In the genomic region with DNA sequence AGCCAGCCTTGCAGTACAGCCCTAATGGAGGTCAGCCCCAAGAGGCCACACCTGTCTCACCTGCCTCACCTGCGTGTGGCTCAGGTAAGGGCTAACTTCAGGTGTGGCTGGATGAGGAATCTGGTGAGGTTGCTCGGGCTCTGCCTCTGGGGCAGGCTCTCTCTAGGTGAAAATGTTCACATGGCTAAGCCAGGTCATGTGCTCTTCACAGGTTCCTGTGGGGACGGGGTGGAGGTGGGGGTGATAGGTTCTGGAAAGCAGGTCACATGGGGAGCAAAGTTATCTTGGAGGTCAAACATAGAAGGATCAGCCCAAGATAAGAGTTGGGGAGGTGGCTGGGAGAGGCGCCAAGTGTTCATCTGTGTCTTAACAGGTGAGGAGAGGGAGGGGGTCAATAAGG, we compare ENCODE assay signal across 19 cellular contexts.
DNase-seq lines count a peak whose midpoint lies in the region; ATAC-seq, FAIRE-seq and TF ChIP-seq lines count a peak whose summit lies in the region.
"Had no signal": no experiment of that assay in that cellular context is flagged by ENCODE, and none has a peak within 500 bp of the region (broad histone marks: within the 10 kb centered on the region; RNA-seq: fewer than 3 reads in every experiment).

No MANE protein-coding gene starts in this region.

- H3K4me1 ChIP-seq in HEK293 (ENCODE audit: control insufficient read depth, insufficient read depth, low read length) = no peaks in the 10 kb centered on the region
- no peaks in the 10 kb centered on the region for H3K4me1 ChIP-seq in small intestine (ENCODE audit: control insufficient read depth in 2 of 2, insufficient read depth in 1 of 2, low read depth in 1 of 2, low read length in 1 of 2)

- no peak overlapping the region for H3K4me3 ChIP-seq in HEK293 (ENCODE audit: low read depth, low read length)
- H3K4me3 ChIP-seq in coronary artery = no peak overlapping the region
- H3K4me3 ChIP-seq in small intestine (ENCODE audit: low read depth in 1 of 2, low read length in 2 of 2) = no peak overlapping the region

- FAIRE-seq in small intestine (lab: Jason Lieb, UNC) = no peak
- FAIRE-seq: HTR-8/SVneo had no signal

- TF ChIP-seq CTCF in HEK293 (tag by site-specific recombination; IDR thresholded peaks at IDR 0.05) = no peak
- TF ChIP-seq CTCF in coronary artery (IDR thresholded peaks at IDR 0.05) = no peak

- H3K27me3 ChIP-seq in small intestine (ENCODE audit: control insufficient read depth in 2 of 2, insufficient read depth in 2 of 2, low read length in 2 of 2) = no peaks in the 10 kb centered on the region

- WGBS in small intestine, 3 donors = 38 to 74% (median 42%) methylated on average over 4 of the region's 4 CpGs

- POLR2A ChIA-PET in HEK293 (lab: Yijun Ruan, JAX) = no interaction called here

- ATAC-seq in left ventricle myocardium superior = peak; percentile 19
- ATAC-seq: PC-3 had no signal

- CTCF ChIA-PET in HEK293 (lab: Yijun Ruan, JAX) = interaction anchor here (0.7 to 1.4 kb wide), 2 partner anchors 12 to 273 kb away, joined by 3 read pairs; no protein-coding TSS in a partner anchor

- DNase-seq in coronary artery (ENCODE audit: low spot score) (no peak), left ventricle myocardium superior (no peak), small intestine (peak; percentile 33), Ammon's horn (ENCODE audit: low spot score) (no peak), medulla oblongata (ENCODE audit: extremely low spot score) (no peak), amygdala (lab: John Stamatoyannopoulos, UW) (no peak)
- no peak for DNase-seq in activated CD4-positive, alpha-beta T cell treated with anti-CD3 and anti-CD28 coated beads for 48 hours
- DNase-seq: CD4-positive, alpha-beta T cell; DMS153; GDM1; H7; Karpas-422; NCI-H1436; NCI-H1930; NCI-H345; PC-3 had no signal

- intact Hi-C loops in left ventricle myocardium superior (cut with micrococcal nuclease) = no loop called here

- H3K36me3 ChIP-seq in HEK293 (ENCODE audit: control insufficient read depth in 2 of 2, insufficient read depth in 1 of 2, low read length in 2 of 2) = no peaks in the 10 kb centered on the region
- H3K36me3 ChIP-seq in small intestine (ENCODE audit: control insufficient read depth in 2 of 2, insufficient read depth in 2 of 2, low read length in 2 of 2) = no peaks in the 10 kb centered on the region

- H3K27ac ChIP-seq in HEK293 (ENCODE audit: extremely low read depth, low read depth, low read length) (no peak overlapping the region), coronary artery (peak overlapping the region; percentile 73 to 89), small intestine (ENCODE audit: low read depth in 1 of 2, low read length in 1 of 2) (no peak overlapping the region)
- H3K27ac ChIP-seq: RWPE1 had no signal

- no peaks in the 10 kb centered on the region for H3K9me3 ChIP-seq in HEK293 (ENCODE audit: control insufficient read depth, insufficient read depth, low read depth, low read length)
- H3K9me3 ChIP-seq in small intestine (ENCODE audit: control insufficient read depth, low read depth) = no peaks in the 10 kb centered on the region

TF ChIP-seq in HEK293, 187 proteins besides CTCF, POLR2A, EP300 and RAD21:
- TF ChIP-seq ZEB2 (tag by site-specific recombination; IDR thresholded peaks at IDR 0.05) (peak; percentile 71; the same call in 1 of the 2 replicates), TCF7L2 (IDR thresholded peaks at IDR 0.05; ENCODE audit: borderline replicate concordance, low read depth, low read length) (no peak)

Comparison
In these comparisons a context has a peak if more than half of its experiments do, and no peak if none do; other contexts are left out.
1. H3K27ac ChIP-seq: peak in coronary artery (2 of 2); none in HEK293 (single experiment) and small intestine (0 of 2).